Comparison of ENCODE assay signal across 1 cellular context in genomic region chr11:62566247-62566646, GRCh38.
TF ChIP-seq lines count a peak whose summit lies in the region.

No MANE protein-coding gene starts in this region.

TF ChIP-seq in HCT116, 20 proteins besides CTCF, POLR2A, EP300 and RAD21:
- TF ChIP-seq TCF7L2 (IDR thresholded peaks at IDR 0.05; ENCODE audit: borderline replicate concordance, extremely low read depth, insufficient read depth, insufficient read length) = no peak
- TF ChIP-seq ZNF274 (IDR thresholded peaks at IDR 0.05; ENCODE audit: low read depth, low read length) = no peak
- no peak for TF ChIP-seq YY1 (IDR thresholded peaks at IDR 0.05; ENCODE audit: extremely low read depth, insufficient replicate concordance, low read depth, low read length)
- no peak for TF ChIP-seq JUND (IDR thresholded peaks at IDR 0.05)
- TF ChIP-seq ATF3 (IDR thresholded peaks at IDR 0.05) = no peak
- no peak for TF ChIP-seq POLR2AphosphoS5 (IDR thresholded peaks at IDR 0.05; ENCODE audit: low read depth, low read length)
